ENCODE assay signal across 1 cellular context in genomic region chr4:48008021-48008596, GRCh38.
TF ChIP-seq lines count a peak whose summit lies in the region.

No MANE protein-coding gene starts in this region.

TF ChIP-seq in K562, 482 proteins besides CTCF, POLR2A, EP300 and RAD21:
- no peak for TF ChIP-seq CREM (IDR thresholded peaks at IDR 0.05; ENCODE audit: low read depth)
- peak; percentile 84 for TF ChIP-seq ZFP36 (IDR thresholded peaks at IDR 0.05; ENCODE audit: low read depth, low read length, partially characterized antibody)
- TF ChIP-seq SRSF7 (optimal IDR thresholded peaks at IDR 0.05; ENCODE audit: low read depth, low read length) = no peak
- TF ChIP-seq CHD4 (IDR thresholded peaks at IDR 0.05; ENCODE audit: insufficient read depth, insufficient replicate concordance, low read depth, low read length, poor library complexity, severe bottlenecking) = no peak
- TF ChIP-seq FOXK2 (conservative IDR thresholded peaks at IDR 0.05 in 1 of 2, IDR thresholded peaks at IDR 0.05 in 1 of 2; ENCODE audit: low read depth in 2 of 2) = no peak
- TF ChIP-seq KDM1A (IDR thresholded peaks at IDR 0.05) = no peak
- TF ChIP-seq ZBTB49 (CRISPR knock-in tag; IDR thresholded peaks at IDR 0.05; ENCODE audit: borderline replicate concordance) = no peak
